ENCODE assay signal across 30 cellular contexts in genomic region chr22:26555478-26555877, GRCh38. TPM values are rescaled to one million over a fixed set of nuclear protein-coding genes. Genes with fewer than 3 reads are reported as not detected.
DNase-seq lines count a peak whose midpoint lies in the region; ATAC-seq and TF ChIP-seq lines count a peak whose summit lies in the region.
"Had no signal": no experiment of that assay in that cellular context is flagged by ENCODE, and none has a peak within 500 bp of the region (broad histone marks: within the 10 kb centered on the region; RNA-seq: fewer than 3 reads in every experiment).

No MANE protein-coding gene starts in this region.

- H3K36me3 ChIP-seq in HUES48 (ENCODE audit: control insufficient read depth, insufficient read depth, low read length) (peaks cover 4% of the 10 kb centered on the region; the same call in 1 of the 2 replicates), OCI-LY7 (ENCODE audit: insufficient read depth, low read length) (no peaks in the 10 kb centered on the region), right atrium auricular region (no peaks in the 10 kb centered on the region), neural progenitor cell (no peaks in the 10 kb centered on the region)
- H3K36me3 ChIP-seq: esophagus muscularis mucosa had no signal

- peak overlapping the region; percentile 7; the same call in 1 of the 2 replicates for H3K4me2 ChIP-seq in OCI-LY7 (ENCODE audit: low read length)
- no peak overlapping the region for H3K4me2 ChIP-seq in neural progenitor cell

- H2AFZ ChIP-seq in OCI-LY7 (ENCODE audit: low read length), result no peak overlapping the region
- no peak overlapping the region for H2AFZ ChIP-seq in neural progenitor cell (replicated peaks)
- H2AFZ ChIP-seq: GM23248 had no signal

- H3K79me2 ChIP-seq in OCI-LY7 (ENCODE audit: insufficient read depth, low read depth, low read length), result no peaks in the 10 kb centered on the region
- peaks cover 42% of the 10 kb centered on the region for H3K79me2 ChIP-seq in neural progenitor cell (ENCODE audit: low read depth)

- peak overlapping the region; percentile 37 for H3K27ac Mint-ChIP-seq in neural progenitor cell
- H3K27ac Mint-ChIP-seq: activated T-helper 1 cell treated with anti-CD3 and anti-CD28 coated beads, Interleukin-12 subunit alpha, Interleukin-12 subunit beta, Interleukin-2, Interleukin-4 antibody, amounts not matched to agents 30 ng/mL and 10 ng/mL and 1 ng/mL, durations not matched to agents 14 hours and 24 hours and 36 hours; CD8-positive, alpha-beta T cell; naive B cell; stimulated activated memory B cell treated with anti-CD40 and anti-IgM and Interleukin-4, amounts not matched to agents 10 μg/mL and 1 μg/mL and 100 μg/mL, for 72 hours had no signal

- CTCF ChIA-PET in OCI-LY7 (lab: Charles Lee; ENCODE audit: unreplicated experiment), result no interaction called here

- no peaks in the 10 kb centered on the region for H3K9me3 ChIP-seq in HUES48 (ENCODE audit: control insufficient read depth, insufficient read depth, low read length)
- no peaks in the 10 kb centered on the region for H3K9me3 ChIP-seq in OCI-LY7 (ENCODE audit: low read length)
- no peaks in the 10 kb centered on the region for H3K9me3 ChIP-seq in right atrium auricular region
- no peaks in the 10 kb centered on the region for H3K9me3 ChIP-seq in neural progenitor cell (ENCODE audit: low read depth)
- H3K9me3 ChIP-seq: esophagus muscularis mucosa, SJSA1 had no signal

- H3K4me1 Mint-ChIP-seq in neural progenitor cell, result peaks cover 54% of the 10 kb centered on the region

- H3K27ac ChIP-seq in HUES48 (ENCODE audit: low read depth, low read length), result peak overlapping the region; percentile 87
- H3K27ac ChIP-seq in OCI-LY7 (ENCODE audit: low read depth, low read length, poor library complexity, severe bottlenecking), result no peak overlapping the region
- H3K27ac ChIP-seq in right atrium auricular region, result peak overlapping the region; percentile 33 to 54
- H3K27ac ChIP-seq in neural progenitor cell, result no peak overlapping the region
- H3K27ac ChIP-seq: esophagus muscularis mucosa, GM23248, SJSA1 had no signal

- H3K27me3 Mint-ChIP-seq in neural progenitor cell (ENCODE audit: insufficient read depth, low read depth), result peaks cover 7% of the 10 kb centered on the region
- H3K27me3 Mint-ChIP-seq: naive B cell; stimulated activated memory B cell treated with anti-CD40 and anti-IgM and Interleukin-4, amounts not matched to agents 10 μg/mL and 1 μg/mL and 100 μg/mL, for 72 hours had no signal

- TF ChIP-seq CTCF in OCI-LY7 (conservative IDR thresholded peaks at IDR 0.05; ENCODE audit: low read length) (no peak), right atrium auricular region (IDR thresholded peaks at IDR 0.05) (no peak), neural progenitor cell (IDR thresholded peaks at IDR 0.05) (no peak)

- no TSS peak for BruUV-seq in OCI-LY7 (replicated peaks; lab: Mats Ljungman, UMichigan)

- H3K27me3 ChIP-seq in HUES48 (ENCODE audit: control insufficient read depth, insufficient read depth, low read length) (no peaks in the 10 kb centered on the region), right atrium auricular region (no peaks in the 10 kb centered on the region), neural progenitor cell (no peaks in the 10 kb centered on the region)
- H3K27me3 ChIP-seq: esophagus muscularis mucosa, SJSA1 had no signal

- intact Hi-C loops in OCI-LY7 (cut with micrococcal nuclease; ENCODE audit: unreplicated experiment), result no loop called here

- no peaks in the 10 kb centered on the region for H4K20me1 ChIP-seq in OCI-LY7 (ENCODE audit: insufficient read depth, low read length)
- H4K20me1 ChIP-seq in neural progenitor cell (ENCODE audit: low read depth), result peaks cover 32% of the 10 kb centered on the region

- H3K4me1 ChIP-seq in HUES48 (ENCODE audit: control insufficient read depth, insufficient read depth, low read length) (peaks cover 67% of the 10 kb centered on the region), OCI-LY7 (ENCODE audit: insufficient read depth, low read length, poor library complexity, severe bottlenecking) (peaks cover 34% of the 10 kb centered on the region), right atrium auricular region (peaks cover 0 to 43% of the 10 kb centered on the region in 2 donors), neural progenitor cell (peaks cover 15% of the 10 kb centered on the region)

- H3K36me3 Mint-ChIP-seq in neural progenitor cell, result no peaks in the 10 kb centered on the region
- H3K36me3 Mint-ChIP-seq: brain; naive B cell; stimulated activated memory B cell treated with anti-CD40 and anti-IgM and Interleukin-4, amounts not matched to agents 10 μg/mL and 1 μg/mL and 100 μg/mL, for 72 hours had no signal

- DNase-seq in OCI-LY7 (ENCODE audit: low spot score), result no peak
- no peak for DNase-seq in right atrium auricular region (ENCODE audit: low spot score)
- no peak for DNase-seq in neural progenitor cell (ENCODE audit: low spot score)
- DNase-seq in NCI-H82 treated with DMSO at 0.1 percent for 48 hours (lab: John Stamatoyannopoulos, UW; ENCODE audit: unreplicated experiment), result no peak
- no peak for DNase-seq in hippocampal formation (lab: John Stamatoyannopoulos, UW)
- no peak for DNase-seq in iPS-NIHi7 (ENCODE audit: extremely low spot score)
- DNase-seq: activated CD4-positive, alpha-beta T cell treated with anti-CD3 and anti-CD28 coated beads, Interleukin-2, amount 50 U/mL, for 48 hours; activated CD8-positive, alpha-beta memory T cell treated with anti-CD3 and anti-CD28 coated beads, Interleukin-2, amount 50 U/mL, for 4 hours; activated naive CD4-positive, alpha-beta T cell treated with Interleukin-2 at 50 U/mL for 16 hours; CD8-positive, alpha-beta T cell; cerebellar nuclear complex; dermis blood vessel endothelial cell; foreskin fibroblast; GM23248; midbrain; naive B cell; NCI-H1417 treated with DMSO at 0.1 percent for 48 hours; NCI-H2081 treated with DMSO at 0.1 percent for 48 hours; NCI-H345; NCI-H748 treated with DMSO at 0.1 percent for 48 hours; occipital lobe; trophoblast cell had no signal

- H3K9me3 Mint-ChIP-seq in neural progenitor cell, result no peaks in the 10 kb centered on the region
- H3K9me3 Mint-ChIP-seq: activated T-helper 1 cell treated with anti-CD3 and anti-CD28 coated beads, Interleukin-12 subunit alpha, Interleukin-12 subunit beta, Interleukin-2, Interleukin-4 antibody, amounts not matched to agents 30 ng/mL and 10 ng/mL and 1 ng/mL, durations not matched to agents 14 hours and 24 hours and 36 hours; brain; CD8-positive, alpha-beta T cell; naive B cell; stimulated activated memory B cell treated with anti-CD40 and anti-IgM and Interleukin-4, amounts not matched to agents 10 μg/mL and 1 μg/mL and 100 μg/mL, for 72 hours had no signal

- ATAC-seq in GM18867 (IDR thresholded peaks at IDR 0.05; ENCODE audit: unreplicated experiment), result no peak
- ATAC-seq: activated CD4-positive, CD25-positive, alpha-beta regulatory T cell treated with anti-CD3 and anti-CD28 coated beads, Interleukin-2, amount 50 U/mL, for 24 hours; CD8-positive, alpha-beta T cell; stimulated activated memory B cell treated with anti-CD40 and anti-IgM and Interleukin-4, amounts not matched to agents 10 μg/mL and 1 μg/mL and 100 μg/mL, for 72 hours had no signal

- H3K9ac ChIP-seq in HUES48 (ENCODE audit: low read depth, low read length), result no peak overlapping the region
- no peak overlapping the region for H3K9ac ChIP-seq in neural progenitor cell
- H3K9ac ChIP-seq: GM23248 had no signal

- H3F3A ChIP-seq in neural progenitor cell (ENCODE audit: low read depth), result peaks cover 23% of the 10 kb centered on the region

- H3K9me2 ChIP-seq in OCI-LY7 (ENCODE audit: insufficient read depth, low read length), result no peaks in the 10 kb centered on the region

- no peak overlapping the region for H3K4me3 Mint-ChIP-seq in neural progenitor cell
- H3K4me3 Mint-ChIP-seq: activated T-helper 1 cell treated with anti-CD3 and anti-CD28 coated beads, Interleukin-12 subunit alpha, Interleukin-12 subunit beta, Interleukin-2, Interleukin-4 antibody, amounts not matched to agents 30 ng/mL and 10 ng/mL and 1 ng/mL, durations not matched to agents 14 hours and 24 hours and 36 hours; brain; CD8-positive, alpha-beta T cell; naive B cell; stimulated activated memory B cell treated with anti-CD40 and anti-IgM and Interleukin-4, amounts not matched to agents 10 μg/mL and 1 μg/mL and 100 μg/mL, for 72 hours had no signal

- POLR2A ChIA-PET in OCI-LY7 (lab: Charles Lee), result interaction anchor here (0.6 to 1.9 kb wide), 3 partner anchors 12 to 52 kb away, joined by 3 to 11 read pairs (median 5); no protein-coding TSS in a partner anchor

- H3K4me3 ChIP-seq in HUES48 (ENCODE audit: low read depth, low read length), result peak overlapping the region; percentile 6; the same call in 1 of the 2 replicates
- H3K4me3 ChIP-seq in OCI-LY7 (ENCODE audit: low read depth, low read length, poor library complexity, severe bottlenecking), result no peak overlapping the region
- H3K4me3 ChIP-seq in right atrium auricular region, result no peak overlapping the region
- no peak overlapping the region for H3K4me3 ChIP-seq in neural progenitor cell
- H3K4me3 ChIP-seq: esophagus muscularis mucosa, GM23248, SJSA1 had no signal

RNA-seq across cellular contexts. Expression of gene TPST2, which starts 34.5 kb away (rescaled TPM):
- 19.1 and 19.9 TPM in 2 replicates for total RNA-seq in OCI-LY7 (2014; rRNA removed; shearing (Covaris generic))
- total RNA-seq in OCI-LY7 (2022) (12.5 and 14.4 TPM in 2 replicates), right atrium auricular region (100 to 1,000 TPM in 1 of 2 donors, 10 to 100 TPM in 1; 63.4 to 104 TPM), neural progenitor cell (ENCODE audit: low replicate concordance) (31.7 and 59.5 TPM in 2 replicates)

RNA-seq across cellular contexts. Expression of gene TFIP11, which starts 43.2 kb away (rescaled TPM):
- total RNA-seq in OCI-LY7 (2014; rRNA removed; shearing (Covaris generic)), result 39.6 and 45.2 TPM in 2 replicates
- 52.3 and 54.5 TPM in 2 replicates for total RNA-seq in OCI-LY7 (2022)
- total RNA-seq in right atrium auricular region, result 10 to 100 TPM; 15.4 TPM
- 22.2 and 26.2 TPM in 2 replicates for total RNA-seq in neural progenitor cell (ENCODE audit: low replicate concordance)

Comparison
In these comparisons a context has a peak if more than half of its experiments do, and no peak if none do; other contexts are left out.
1. H3K27ac ChIP-seq: peak in HUES48 (single experiment) and right atrium auricular region (2 of 2); none in OCI-LY7 (single experiment) and neural progenitor cell (single experiment).